In the genomic region with DNA sequence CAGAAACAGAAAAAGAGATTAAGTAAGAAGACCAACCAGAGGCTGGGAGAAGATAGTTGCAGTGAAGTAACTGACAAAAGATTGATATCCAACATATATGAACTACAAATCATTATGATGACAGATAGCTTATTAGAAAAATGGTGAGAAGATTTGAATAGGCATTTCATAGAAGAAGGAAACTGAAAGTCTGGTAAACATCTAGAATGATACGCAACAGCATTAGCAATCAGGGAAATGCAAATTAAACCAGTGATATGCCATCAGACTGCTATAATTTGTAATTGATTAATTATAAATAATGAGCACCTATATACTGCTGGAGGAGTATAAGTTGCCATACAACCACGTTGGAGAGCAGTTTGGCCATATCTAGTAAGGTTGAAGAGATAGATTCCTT, we compare ENCODE assay signal across 28 cellular contexts. TPM values are rescaled to one million over a fixed set of nuclear protein-coding genes. Genes with fewer than 3 reads are reported as not detected.
"Had no signal": no experiment of that assay in that cellular context is flagged by ENCODE, and none has a peak within 500 bp of the region (broad histone marks: within the 10 kb centered on the region; RNA-seq: fewer than 3 reads in every experiment).

No MANE protein-coding gene starts in this region.

- DNase-seq: activated CD4-positive, alpha-beta T cell treated with anti-CD3 and anti-CD28 coated beads, Interleukin-2, amount 10 ng/mL, durations not matched to agents 24 days and 14 days; activated CD8-positive, alpha-beta memory T cell treated with anti-CD3 and anti-CD28 coated beads, Interleukin-2, amount 50 U/mL, for 4 hours; adrenal gland; effector CD8-positive, alpha-beta T cell; heart left ventricle; kidney glomerular epithelial cell; left ventricle myocardium inferior; mammary epithelial cell; naive B cell; stimulated activated CD4-positive, alpha-beta T cell treated with anti-CD3 and anti-CD28 coated beads, Interleukin-2, amount 100 ng/mL, for 24 hours had no signal

- H3K27ac ChIP-seq: adrenal gland, breast epithelium, esophagus muscularis mucosa, gastroesophageal sphincter, heart left ventricle, left ventricle myocardium inferior, prostate gland, right atrium auricular region, suprapubic skin had no signal

- H3K27me3 Mint-ChIP-seq: activated CD4-positive, alpha-beta T cell treated with anti-CD3 and anti-CD28 coated beads, Interleukin-2, amount 10 ng/mL, durations not matched to agents 24 days and 14 days; dendritic cell treated with granulocyte-macrophage colony-stimulating factor and Interleukin-4, amounts not matched to agents 40 ng/mL and 50 ng/mL, for 4 days; naive B cell; stimulated activated naive CD8-positive, alpha-beta T cell treated with anti-CD3 and anti-CD28 coated beads, Interleukin-15, amount 100 ng/mL, for 72 hours; type B pancreatic cell had no signal

- ATAC-seq: gastroesophageal sphincter, heart left ventricle, WTC11 had no signal

- H3K36me3 Mint-ChIP-seq: WTC11 had no signal

- H3K27ac Mint-ChIP-seq: activated CD4-positive, alpha-beta T cell treated with anti-CD3 and anti-CD28 coated beads, Interleukin-2, amount 10 ng/mL, durations not matched to agents 24 days and 14 days; T-helper 2 cell treated with Interferon-gamma antibody and Interleukin-4, amounts not matched to agents 5 μg/mL and 100 μg/mL, for 36 hours; type B pancreatic cell had no signal

- H3K9me3 ChIP-seq: adrenal gland, breast epithelium, esophagus muscularis mucosa, gastroesophageal sphincter, heart left ventricle, left ventricle myocardium inferior, prostate gland, right atrium auricular region, suprapubic skin had no signal

- H3K4me3 ChIP-seq: adrenal gland, breast epithelium, esophagus muscularis mucosa, gastroesophageal sphincter, heart left ventricle, left ventricle myocardium inferior, prostate gland, right atrium auricular region, suprapubic skin had no signal

- H3K4me1 Mint-ChIP-seq: WTC11 had no signal

- H3K36me3 ChIP-seq: adrenal gland, breast epithelium, esophagus muscularis mucosa, gastroesophageal sphincter, heart left ventricle, left ventricle myocardium inferior, prostate gland, right atrium auricular region, suprapubic skin had no signal

- H3K9me3 Mint-ChIP-seq: activated naive CD4-positive, alpha-beta T cell treated with anti-CD3 and anti-CD28 coated beads for 36 hours; dendritic cell treated with granulocyte-macrophage colony-stimulating factor and Interleukin-4, amounts not matched to agents 40 ng/mL and 50 ng/mL, for 4 days; stimulated activated naive CD8-positive, alpha-beta T cell treated with anti-CD3 and anti-CD28 coated beads, Interleukin-15, amount 100 ng/mL, for 72 hours; type B pancreatic cell; WTC11 had no signal

- H3K4me3 Mint-ChIP-seq: activated CD4-positive, alpha-beta T cell treated with anti-CD3 and anti-CD28 coated beads, Interleukin-2, amount 10 ng/mL, durations not matched to agents 24 days and 14 days; activated naive CD4-positive, alpha-beta T cell treated with anti-CD3 and anti-CD28 coated beads for 36 hours; dendritic cell treated with granulocyte-macrophage colony-stimulating factor and Interleukin-4, amounts not matched to agents 40 ng/mL and 50 ng/mL, for 4 days; T-helper 2 cell treated with Interferon-gamma antibody and Interleukin-4, amounts not matched to agents 5 μg/mL and 100 μg/mL, for 36 hours; type B pancreatic cell; WTC11 had no signal

- H3K27me3 ChIP-seq: adrenal gland, breast epithelium, esophagus muscularis mucosa, gastroesophageal sphincter, heart left ventricle, right atrium auricular region, suprapubic skin had no signal

- H3K4me1 ChIP-seq: breast epithelium, prostate gland, suprapubic skin had no signal

RNA-seq across cellular contexts. Expression of a gene that starts 37.8 kb away (rescaled TPM):
- total RNA-seq: activated CD4-positive, alpha-beta T cell treated with anti-CD3 and anti-CD28 coated beads, Interleukin-2, amount 10 ng/mL, durations not matched to agents 24 days and 14 days; activated naive CD4-positive, alpha-beta T cell treated with anti-CD3 and anti-CD28 coated beads for 36 hours; activated T-helper 2 cell treated with anti-CD3 and anti-CD28 coated beads, Interferon-gamma antibody, Interleukin-2, Interleukin-4, amounts not matched to agents 10 μg/mL and 5 μg/mL and 100 μg/mL, durations not matched to agents 14 hours and 24 hours and 36 hours; astrocyte; chondrocyte; endothelial cell of umbilical vein; mammary epithelial cell; mononuclear cell; osteocyte; suprapubic skin had no signal
- polyA plus RNA-seq: endothelial cell of umbilical vein, mammary epithelial cell had no signal
